Comparison of ENCODE assay signal across 8 cellular contexts in the genomic region with DNA sequence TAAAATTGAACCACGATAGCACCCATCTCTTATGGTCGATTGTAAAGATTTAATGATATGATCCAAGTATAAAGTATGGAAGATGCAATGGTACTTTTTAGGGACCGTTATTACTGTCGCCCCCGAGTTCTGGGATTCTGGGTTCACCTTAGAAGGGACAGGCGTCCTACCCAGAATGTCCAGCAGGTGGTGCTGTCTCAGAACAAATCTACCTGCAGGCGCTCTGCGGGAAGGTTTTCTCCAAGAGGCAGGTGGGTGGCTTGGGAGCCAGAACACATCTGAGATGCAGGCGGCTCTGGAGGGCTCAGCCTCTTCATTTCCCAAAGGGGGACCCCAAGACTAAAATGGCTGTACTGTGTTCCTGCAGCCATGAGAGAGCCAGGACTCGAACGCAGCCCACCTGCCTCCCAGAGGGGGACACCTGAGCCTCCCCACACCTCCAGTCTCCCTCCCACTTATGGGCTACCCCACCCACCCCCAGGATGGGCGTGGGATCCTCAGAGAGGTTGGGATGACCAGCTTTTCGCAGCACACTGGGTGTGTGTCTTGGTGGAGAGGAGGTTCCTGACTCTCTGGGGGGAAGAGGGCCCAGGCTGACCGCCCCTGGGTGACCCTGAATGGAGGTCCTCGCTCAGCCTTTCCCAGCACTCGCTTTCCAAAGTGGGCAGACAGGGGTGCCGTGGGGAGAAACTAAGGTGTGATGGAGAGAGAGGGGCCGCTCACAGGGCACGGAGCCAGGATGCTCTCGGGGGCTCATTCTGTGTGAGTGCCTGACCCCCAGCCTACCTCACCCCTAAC.
DNase-seq lines count a peak whose midpoint lies in the region; ATAC-seq lines count a peak whose summit lies in the region.

No MANE protein-coding gene starts in this region.

- no peak for ATAC-seq in HG03457 (IDR thresholded peaks at IDR 0.05; ENCODE audit: unreplicated experiment)

- DNase-seq in activated gamma-delta T cell treated with Interleukin-2 at 50 U/mL for 16 hours (peak; percentile 79), activated gamma-delta T cell (lab: John Stamatoyannopoulos, UW) (no peak), NCI-H2227 treated with DMSO at 0.1 percent for 48 hours (lab: John Stamatoyannopoulos, UW) (peak; percentile 29), midbrain (lab: John Stamatoyannopoulos, UW) (peak; percentile 65)
- peak; percentile 86 for DNase-seq in activated CD4-positive, alpha-beta T cell treated with anti-CD3 and anti-CD28 coated beads, Interleukin-2, amount 50 U/mL, for 48 hours
- peak; percentile 58 for DNase-seq in effector CD8-positive, alpha-beta T cell (lab: John Stamatoyannopoulos, UW)
- peak; percentile 43 to 62 for DNase-seq in stimulated activated CD8-positive, alpha-beta memory T cell treated with anti-CD3 and anti-CD28 coated beads, Interleukin-4, amount 100 ng/mL, for 4 hours (ENCODE audit: low read depth in 2 of 2, low spot score in 1 of 2)
